1 cellular context compared by ENCODE assay signal in the genomic region with DNA sequence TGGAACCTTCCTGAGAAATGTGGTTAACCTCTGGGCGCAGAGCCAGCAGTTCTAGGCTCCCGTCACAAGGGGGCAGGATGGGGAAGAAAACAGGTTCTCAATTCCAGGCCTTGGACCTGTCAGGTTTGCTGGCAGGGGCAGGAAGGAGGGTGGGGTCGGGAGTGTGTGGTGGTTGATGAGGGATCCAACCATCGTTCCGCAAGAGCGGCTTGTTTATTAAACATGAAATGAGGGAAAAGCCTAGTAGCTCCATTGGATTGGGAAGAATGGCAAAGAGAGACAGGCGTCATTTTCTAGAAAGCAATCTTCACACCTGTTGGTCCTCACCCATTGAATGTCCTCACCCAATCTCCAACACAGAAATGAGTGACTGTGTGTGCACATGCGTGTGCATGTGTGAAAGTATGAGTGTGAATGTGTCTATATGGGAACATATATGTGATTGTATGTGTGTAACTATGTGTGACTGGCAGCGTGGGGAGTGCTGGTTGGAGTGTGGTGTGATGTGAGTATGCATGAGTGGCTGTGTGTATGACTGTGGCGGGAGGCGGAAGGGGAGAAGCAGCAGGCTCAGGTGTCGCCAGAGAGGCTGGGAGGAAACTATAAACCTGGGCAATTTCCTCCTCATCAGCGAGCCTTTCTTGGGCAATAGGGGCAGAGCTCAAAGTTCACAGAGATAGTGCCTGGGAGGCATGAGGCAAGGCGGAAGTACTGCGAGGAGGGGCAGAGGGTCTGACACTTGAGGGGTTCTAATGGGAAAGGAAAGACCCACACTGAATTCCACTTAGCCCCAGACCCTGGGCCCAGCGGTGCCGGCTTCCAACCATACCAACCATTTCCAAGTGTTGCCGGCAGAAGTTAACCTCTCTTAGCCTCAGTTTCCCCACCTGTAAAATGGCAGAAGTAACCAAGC.
TF ChIP-seq lines count a peak whose summit lies in the region.

No MANE protein-coding gene starts in this region.

TF ChIP-seq in HepG2, 621 proteins besides CTCF, POLR2A, EP300 and RAD21 (continued from another document and continues in another):
- peak; percentile 76 for TF ChIP-seq SAP130 (CRISPR knock-in tag; IDR thresholded peaks at IDR 0.05; ENCODE audit: low read depth)
- TF ChIP-seq, protein P1, sequence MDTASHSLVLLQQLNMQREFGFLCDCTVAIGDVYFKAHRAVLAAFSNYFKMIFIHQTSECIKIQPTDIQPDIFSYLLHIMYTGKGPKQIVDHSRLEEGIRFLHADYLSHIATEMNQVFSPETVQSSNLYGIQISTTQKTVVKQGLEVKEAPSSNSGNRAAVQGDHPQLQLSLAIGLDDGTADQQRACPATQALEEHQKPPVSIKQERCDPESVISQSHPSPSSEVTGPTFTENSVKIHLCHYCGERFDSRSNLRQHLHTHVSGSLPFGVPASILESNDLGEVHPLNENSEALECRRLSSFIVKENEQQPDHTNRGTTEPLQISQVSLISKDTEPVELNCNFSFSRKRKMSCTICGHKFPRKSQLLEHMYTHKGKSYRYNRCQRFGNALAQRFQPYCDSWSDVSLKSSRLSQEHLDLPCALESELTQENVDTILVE (CRISPR knock-in tag; IDR thresholded peaks at IDR 0.05) = peak; percentile 78; the same call in 1 of the 2 replicates
- no peak for TF ChIP-seq TAF15 (IDR thresholded peaks at IDR 0.05; ENCODE audit: low read depth, low read length, poor library complexity, severe bottlenecking)
- TF ChIP-seq, protein P2, sequence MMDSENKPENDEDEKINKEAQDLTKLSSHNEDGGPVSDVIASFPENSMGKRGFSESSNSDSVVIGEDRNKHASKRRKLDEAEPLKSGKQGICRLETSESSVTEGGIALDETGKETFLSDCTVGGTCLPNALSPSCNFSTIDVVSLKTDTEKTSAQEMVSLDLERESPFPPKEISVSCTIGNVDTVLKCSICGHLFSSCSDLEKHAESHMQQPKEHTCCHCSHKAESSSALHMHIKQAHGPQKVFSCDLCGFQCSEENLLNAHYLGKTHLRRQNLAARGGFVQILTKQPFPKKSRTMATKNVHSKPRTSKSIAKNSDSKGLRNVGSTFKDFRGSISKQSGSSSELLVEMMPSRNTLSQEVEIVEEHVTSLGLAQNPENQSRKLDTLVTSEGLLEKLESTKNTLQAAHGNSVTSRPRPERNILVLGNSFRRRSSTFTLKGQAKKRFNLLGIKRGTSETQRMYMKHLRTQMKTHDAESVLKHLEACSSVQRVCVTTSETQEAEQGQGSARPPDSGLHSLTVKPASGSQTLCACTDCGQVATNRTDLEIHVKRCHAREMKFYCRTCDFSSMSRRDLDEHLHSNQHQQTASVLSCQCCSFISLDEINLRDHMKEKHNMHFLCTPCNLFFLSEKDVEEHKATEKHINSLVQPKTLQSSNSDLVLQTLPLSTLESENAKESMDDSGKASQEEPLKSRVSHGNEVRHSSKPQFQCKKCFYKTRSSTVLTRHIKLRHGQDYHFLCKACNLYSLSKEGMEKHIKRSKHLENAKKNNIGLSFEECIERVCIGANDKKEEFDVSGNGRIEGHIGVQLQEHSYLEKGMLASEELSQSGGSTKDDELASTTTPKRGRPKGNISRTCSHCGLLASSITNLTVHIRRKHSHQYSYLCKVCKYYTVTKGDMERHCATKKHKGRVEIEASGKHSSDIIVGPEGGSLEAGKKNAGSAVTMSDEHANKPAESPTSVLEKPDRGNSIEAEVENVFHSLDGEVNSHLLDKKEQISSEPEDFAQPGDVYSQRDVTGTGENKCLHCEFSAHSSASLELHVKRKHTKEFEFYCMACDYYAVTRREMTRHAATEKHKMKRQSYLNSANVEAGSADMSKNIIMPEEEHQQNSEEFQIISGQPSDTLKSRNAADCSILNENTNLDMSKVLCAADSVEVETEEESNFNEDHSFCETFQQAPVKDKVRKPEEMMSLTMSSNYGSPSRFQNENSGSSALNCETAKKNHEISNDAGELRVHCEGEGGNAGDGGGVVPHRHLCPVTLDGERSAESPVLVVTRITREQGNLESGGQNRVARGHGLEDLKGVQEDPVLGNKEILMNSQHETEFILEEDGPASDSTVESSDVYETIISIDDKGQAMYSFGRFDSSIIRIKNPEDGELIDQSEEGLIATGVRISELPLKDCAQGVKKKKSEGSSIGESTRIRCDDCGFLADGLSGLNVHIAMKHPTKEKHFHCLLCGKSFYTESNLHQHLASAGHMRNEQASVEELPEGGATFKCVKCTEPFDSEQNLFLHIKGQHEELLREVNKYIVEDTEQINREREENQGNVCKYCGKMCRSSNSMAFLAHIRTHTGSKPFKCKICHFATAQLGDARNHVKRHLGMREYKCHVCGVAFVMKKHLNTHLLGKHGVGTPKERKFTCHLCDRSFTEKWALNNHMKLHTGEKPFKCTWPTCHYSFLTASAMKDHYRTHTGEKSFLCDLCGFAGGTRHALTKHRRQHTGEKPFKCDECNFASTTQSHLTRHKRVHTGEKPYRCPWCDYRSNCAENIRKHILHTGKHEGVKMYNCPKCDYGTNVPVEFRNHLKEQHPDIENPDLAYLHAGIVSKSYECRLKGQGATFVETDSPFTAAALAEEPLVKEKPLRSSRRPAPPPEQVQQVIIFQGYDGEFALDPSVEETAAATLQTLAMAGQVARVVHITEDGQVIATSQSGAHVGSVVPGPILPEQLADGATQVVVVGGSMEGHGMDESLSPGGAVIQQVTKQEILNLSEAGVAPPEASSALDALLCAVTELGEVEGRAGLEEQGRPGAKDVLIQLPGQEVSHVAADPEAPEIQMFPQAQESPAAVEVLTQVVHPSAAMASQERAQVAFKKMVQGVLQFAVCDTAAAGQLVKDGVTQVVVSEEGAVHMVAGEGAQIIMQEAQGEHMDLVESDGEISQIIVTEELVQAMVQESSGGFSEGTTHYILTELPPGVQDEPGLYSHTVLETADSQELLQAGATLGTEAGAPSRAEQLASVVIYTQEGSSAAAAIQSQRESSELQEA (CRISPR knock-in tag; IDR thresholded peaks at IDR 0.05; ENCODE audit: not compliant biosample characterization) = no peak
- TF ChIP-seq, protein P3, sequence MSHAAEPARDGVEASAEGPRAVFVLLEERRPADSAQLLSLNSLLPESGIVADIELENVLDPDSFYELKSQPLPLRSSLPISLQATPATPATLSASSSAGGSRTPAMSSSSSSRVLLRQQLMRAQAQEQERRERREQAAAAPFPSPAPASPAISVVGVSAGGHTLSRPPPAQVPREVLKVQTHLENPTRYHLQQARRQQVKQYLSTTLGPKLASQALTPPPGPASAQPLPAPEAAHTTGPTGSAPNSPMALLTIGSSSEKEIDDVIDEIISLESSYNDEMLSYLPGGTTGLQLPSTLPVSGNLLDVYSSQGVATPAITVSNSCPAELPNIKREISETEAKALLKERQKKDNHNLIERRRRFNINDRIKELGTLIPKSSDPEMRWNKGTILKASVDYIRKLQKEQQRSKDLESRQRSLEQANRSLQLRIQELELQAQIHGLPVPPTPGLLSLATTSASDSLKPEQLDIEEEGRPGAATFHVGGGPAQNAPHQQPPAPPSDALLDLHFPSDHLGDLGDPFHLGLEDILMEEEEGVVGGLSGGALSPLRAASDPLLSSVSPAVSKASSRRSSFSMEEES (CRISPR knock-in tag; IDR thresholded peaks at IDR 0.05) = no peak
- TF ChIP-seq, protein P4, sequence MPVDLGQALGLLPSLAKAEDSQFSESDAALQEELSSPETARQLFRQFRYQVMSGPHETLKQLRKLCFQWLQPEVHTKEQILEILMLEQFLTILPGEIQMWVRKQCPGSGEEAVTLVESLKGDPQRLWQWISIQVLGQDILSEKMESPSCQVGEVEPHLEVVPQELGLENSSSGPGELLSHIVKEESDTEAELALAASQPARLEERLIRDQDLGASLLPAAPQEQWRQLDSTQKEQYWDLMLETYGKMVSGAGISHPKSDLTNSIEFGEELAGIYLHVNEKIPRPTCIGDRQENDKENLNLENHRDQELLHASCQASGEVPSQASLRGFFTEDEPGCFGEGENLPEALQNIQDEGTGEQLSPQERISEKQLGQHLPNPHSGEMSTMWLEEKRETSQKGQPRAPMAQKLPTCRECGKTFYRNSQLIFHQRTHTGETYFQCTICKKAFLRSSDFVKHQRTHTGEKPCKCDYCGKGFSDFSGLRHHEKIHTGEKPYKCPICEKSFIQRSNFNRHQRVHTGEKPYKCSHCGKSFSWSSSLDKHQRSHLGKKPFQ (CRISPR knock-in tag; IDR thresholded peaks at IDR 0.05; ENCODE audit: insufficient replicate concordance) = peak; percentile 38
- TF ChIP-seq ZNF230 (CRISPR knock-in tag; IDR thresholded peaks at IDR 0.05) = no peak
- TF ChIP-seq HMG20B (CRISPR knock-in tag; conservative IDR thresholded peaks at IDR 0.05) = no peak
- TF ChIP-seq, protein P5, sequence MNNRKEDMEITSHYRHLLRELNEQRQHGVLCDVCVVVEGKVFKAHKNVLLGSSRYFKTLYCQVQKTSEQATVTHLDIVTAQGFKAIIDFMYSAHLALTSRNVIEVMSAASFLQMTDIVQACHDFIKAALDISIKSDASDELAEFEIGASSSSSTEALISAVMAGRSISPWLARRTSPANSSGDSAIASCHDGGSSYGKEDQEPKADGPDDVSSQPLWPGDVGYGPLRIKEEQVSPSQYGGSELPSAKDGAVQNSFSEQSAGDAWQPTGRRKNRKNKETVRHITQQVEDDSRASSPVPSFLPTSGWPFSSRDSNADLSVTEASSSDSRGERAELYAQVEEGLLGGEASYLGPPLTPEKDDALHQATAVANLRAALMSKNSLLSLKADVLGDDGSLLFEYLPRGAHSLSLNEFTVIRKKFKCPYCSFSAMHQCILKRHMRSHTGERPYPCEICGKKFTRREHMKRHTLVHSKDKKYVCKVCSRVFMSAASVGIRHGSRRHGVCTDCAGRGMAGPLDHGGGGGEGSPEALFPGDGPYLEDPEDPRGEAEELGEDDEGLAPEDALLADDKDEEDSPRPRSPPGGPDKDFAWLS (CRISPR knock-in tag; IDR thresholded peaks at IDR 0.05; ENCODE audit: borderline replicate concordance) = no peak
- TF ChIP-seq ZFP36 (IDR thresholded peaks at IDR 0.05; ENCODE audit: borderline replicate concordance, low read depth, low read length, partially characterized antibody) = peak; percentile 54
- TF ChIP-seq, protein P6, sequence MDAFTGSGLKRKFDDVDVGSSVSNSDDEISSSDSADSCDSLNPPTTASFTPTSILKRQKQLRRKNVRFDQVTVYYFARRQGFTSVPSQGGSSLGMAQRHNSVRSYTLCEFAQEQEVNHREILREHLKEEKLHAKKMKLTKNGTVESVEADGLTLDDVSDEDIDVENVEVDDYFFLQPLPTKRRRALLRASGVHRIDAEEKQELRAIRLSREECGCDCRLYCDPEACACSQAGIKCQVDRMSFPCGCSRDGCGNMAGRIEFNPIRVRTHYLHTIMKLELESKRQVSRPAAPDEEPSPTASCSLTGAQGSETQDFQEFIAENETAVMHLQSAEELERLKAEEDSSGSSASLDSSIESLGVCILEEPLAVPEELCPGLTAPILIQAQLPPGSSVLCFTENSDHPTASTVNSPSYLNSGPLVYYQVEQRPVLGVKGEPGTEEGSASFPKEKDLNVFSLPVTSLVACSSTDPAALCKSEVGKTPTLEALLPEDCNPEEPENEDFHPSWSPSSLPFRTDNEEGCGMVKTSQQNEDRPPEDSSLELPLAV (CRISPR knock-in tag; conservative IDR thresholded peaks at IDR 0.05; ENCODE audit: low read depth) = no peak
- 0 out of 2 replicates have a peak, but pooled peaks have one; percentile 63 for TF ChIP-seq REL (CRISPR knock-in tag; conservative IDR thresholded peaks at IDR 0.05)
- TF ChIP-seq, protein P7, sequence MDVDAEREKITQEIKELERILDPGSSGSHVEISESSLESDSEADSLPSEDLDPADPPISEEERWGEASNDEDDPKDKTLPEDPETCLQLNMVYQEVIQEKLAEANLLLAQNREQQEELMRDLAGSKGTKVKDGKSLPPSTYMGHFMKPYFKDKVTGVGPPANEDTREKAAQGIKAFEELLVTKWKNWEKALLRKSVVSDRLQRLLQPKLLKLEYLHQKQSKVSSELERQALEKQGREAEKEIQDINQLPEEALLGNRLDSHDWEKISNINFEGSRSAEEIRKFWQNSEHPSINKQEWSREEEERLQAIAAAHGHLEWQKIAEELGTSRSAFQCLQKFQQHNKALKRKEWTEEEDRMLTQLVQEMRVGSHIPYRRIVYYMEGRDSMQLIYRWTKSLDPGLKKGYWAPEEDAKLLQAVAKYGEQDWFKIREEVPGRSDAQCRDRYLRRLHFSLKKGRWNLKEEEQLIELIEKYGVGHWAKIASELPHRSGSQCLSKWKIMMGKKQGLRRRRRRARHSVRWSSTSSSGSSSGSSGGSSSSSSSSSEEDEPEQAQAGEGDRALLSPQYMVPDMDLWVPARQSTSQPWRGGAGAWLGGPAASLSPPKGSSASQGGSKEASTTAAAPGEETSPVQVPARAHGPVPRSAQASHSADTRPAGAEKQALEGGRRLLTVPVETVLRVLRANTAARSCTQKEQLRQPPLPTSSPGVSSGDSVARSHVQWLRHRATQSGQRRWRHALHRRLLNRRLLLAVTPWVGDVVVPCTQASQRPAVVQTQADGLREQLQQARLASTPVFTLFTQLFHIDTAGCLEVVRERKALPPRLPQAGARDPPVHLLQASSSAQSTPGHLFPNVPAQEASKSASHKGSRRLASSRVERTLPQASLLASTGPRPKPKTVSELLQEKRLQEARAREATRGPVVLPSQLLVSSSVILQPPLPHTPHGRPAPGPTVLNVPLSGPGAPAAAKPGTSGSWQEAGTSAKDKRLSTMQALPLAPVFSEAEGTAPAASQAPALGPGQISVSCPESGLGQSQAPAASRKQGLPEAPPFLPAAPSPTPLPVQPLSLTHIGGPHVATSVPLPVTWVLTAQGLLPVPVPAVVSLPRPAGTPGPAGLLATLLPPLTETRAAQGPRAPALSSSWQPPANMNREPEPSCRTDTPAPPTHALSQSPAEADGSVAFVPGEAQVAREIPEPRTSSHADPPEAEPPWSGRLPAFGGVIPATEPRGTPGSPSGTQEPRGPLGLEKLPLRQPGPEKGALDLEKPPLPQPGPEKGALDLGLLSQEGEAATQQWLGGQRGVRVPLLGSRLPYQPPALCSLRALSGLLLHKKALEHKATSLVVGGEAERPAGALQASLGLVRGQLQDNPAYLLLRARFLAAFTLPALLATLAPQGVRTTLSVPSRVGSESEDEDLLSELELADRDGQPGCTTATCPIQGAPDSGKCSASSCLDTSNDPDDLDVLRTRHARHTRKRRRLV (CRISPR knock-in tag; IDR thresholded peaks at IDR 0.05) = no peak
- TF ChIP-seq, protein P8, sequence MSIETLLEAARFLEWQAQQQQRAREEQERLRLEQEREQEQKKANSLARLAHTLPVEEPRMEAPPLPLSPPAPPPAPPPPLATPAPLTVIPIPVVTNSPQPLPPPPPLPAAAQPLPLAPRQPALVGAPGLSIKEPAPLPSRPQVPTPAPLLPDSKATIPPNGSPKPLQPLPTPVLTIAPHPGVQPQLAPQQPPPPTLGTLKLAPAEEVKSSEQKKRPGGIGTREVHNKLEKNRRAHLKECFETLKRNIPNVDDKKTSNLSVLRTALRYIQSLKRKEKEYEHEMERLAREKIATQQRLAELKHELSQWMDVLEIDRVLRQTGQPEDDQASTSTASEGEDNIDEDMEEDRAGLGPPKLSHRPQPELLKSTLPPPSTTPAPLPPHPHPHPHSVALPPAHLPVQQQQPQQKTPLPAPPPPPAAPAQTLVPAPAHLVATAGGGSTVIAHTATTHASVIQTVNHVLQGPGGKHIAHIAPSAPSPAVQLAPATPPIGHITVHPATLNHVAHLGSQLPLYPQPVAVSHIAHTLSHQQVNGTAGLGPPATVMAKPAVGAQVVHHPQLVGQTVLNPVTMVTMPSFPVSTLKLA (IDR thresholded peaks at IDR 0.05) = no peak
- TF ChIP-seq SP5 (CRISPR knock-in tag; IDR thresholded peaks at IDR 0.05; ENCODE audit: borderline replicate concordance, low read depth) = no peak
- 0 out of 2 replicates have a peak, but pooled peaks have one; percentile 32 for TF ChIP-seq ZNF567 (CRISPR knock-in tag; IDR thresholded peaks at IDR 0.05; ENCODE audit: borderline replicate concordance)
